5 cellular contexts compared by ENCODE assay signal in genomic region chr9:42238862-42239261, GRCh38. TPM values are rescaled to one million over a fixed set of nuclear protein-coding genes. Genes with fewer than 3 reads are reported as not detected.
"Had no signal": no experiment of that assay in that cellular context is flagged by ENCODE, and none has a peak within 500 bp of the region (broad histone marks: within the 10 kb centered on the region; RNA-seq: fewer than 3 reads in every experiment).

No MANE protein-coding gene starts in this region.

RNA-seq across cellular contexts. Expression of gene SPATA31A6, which starts 55.4 kb away (rescaled TPM):
- total RNA-seq: GM23248, H4, HepG2, HT1080 had no signal
- polyA plus RNA-seq: GM23248, HepG2, IgD-negative memory B cell had no signal
